ENCODE assay signal across 26 cellular contexts in the genomic region with DNA sequence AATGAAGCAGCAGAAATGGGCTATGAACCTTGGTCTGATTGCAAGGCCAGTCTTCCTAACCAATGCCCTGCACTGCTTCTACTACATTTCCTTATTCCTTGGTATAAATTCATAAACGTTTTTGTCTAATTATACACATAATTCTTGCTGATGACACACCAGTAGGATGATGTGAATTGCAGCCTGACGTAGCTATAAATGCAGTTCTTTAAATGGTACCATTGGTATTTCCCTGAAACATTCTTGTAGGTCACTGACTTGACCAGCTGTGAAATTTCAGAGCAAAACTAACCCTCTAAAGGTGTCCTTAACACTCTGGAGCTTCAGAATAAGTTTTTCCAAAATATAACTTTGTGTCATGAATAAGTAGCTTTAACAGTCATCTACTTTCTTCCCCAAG.
"Had no signal": no experiment of that assay in that cellular context is flagged by ENCODE, and none has a peak within 500 bp of the region (broad histone marks: within the 10 kb centered on the region; RNA-seq: fewer than 3 reads in every experiment).

No MANE protein-coding gene starts in this region.

- H3K27me3 ChIP-seq: ascending aorta, brain microvascular endothelial cell, colonic mucosa, esophagus squamous epithelium, gastroesophageal sphincter, heart right ventricle had no signal

- DNase-seq: activated CD4-positive, alpha-beta memory T cell treated with anti-CD3 and anti-CD28 coated beads for 36 hours; activated CD4-positive, alpha-beta T cell treated with anti-CD3 and anti-CD28 coated beads for 36 hours; activated CD4-positive, alpha-beta T cell treated with anti-CD3 and anti-CD28 coated beads, Interleukin-2, amount 10 ng/mL, durations not matched to agents 24 days and 14 days; activated CD4-positive, CD25-positive, alpha-beta regulatory T cell; activated CD4-positive, CD25-positive, alpha-beta regulatory T cell treated with anti-CD3 and anti-CD28 coated beads, Interleukin-2, amount 50 U/mL, for 72 hours; activated CD8-positive, alpha-beta memory T cell treated with anti-CD3 and anti-CD28 coated beads, Interleukin-2, amount 10 ng/mL, durations not matched to agents 7 days and 5 days; activated CD8-positive, alpha-beta memory T cell treated with anti-CD3 and anti-CD28 coated beads, Interleukin-2, amount 50 U/mL, for 48 hours; activated CD8-positive, alpha-beta T cell treated with anti-CD3 and anti-CD28 coated beads, Interleukin-2, amount 10 ng/mL, durations not matched to agents 7 days and 5 days; activated effector memory CD4-positive, alpha-beta T cell treated with anti-CD3 and anti-CD28 coated beads, Interleukin-2, amount 50 U/mL, for 16 hours; activated naive CD4-positive, alpha-beta T cell treated with anti-CD3 and anti-CD28 coated beads for 36 hours; activated naive CD8-positive, alpha-beta T cell treated with anti-CD3 and anti-CD28 coated beads for 36 hours; activated naive CD8-positive, alpha-beta T cell treated with anti-CD3 and anti-CD28 coated beads, Interleukin-2, amount 50 U/mL, for 24 hours; activated T-cell treated with anti-CD3 and anti-CD28 coated beads for 4 hours; activated T-cell treated with anti-CD3 and anti-CD28 coated beads, Interleukin-2, amount 50 U/mL, for 24 hours; brain microvascular endothelial cell; caudate nucleus; colonic mucosa; effector CD8-positive, alpha-beta T cell; esophagus squamous epithelium; foreskin melanocyte; heart right ventricle; T-helper 2 cell had no signal

- H3K4me3 ChIP-seq: ascending aorta, colonic mucosa, esophagus squamous epithelium, gastroesophageal sphincter, heart right ventricle had no signal

- H3K4me1 ChIP-seq: ascending aorta, colonic mucosa had no signal

- H3K27ac ChIP-seq: ascending aorta, brain microvascular endothelial cell, colonic mucosa, epithelial cell of prostate, esophagus squamous epithelium, gastroesophageal sphincter, heart right ventricle had no signal

- H3K9me3 ChIP-seq: ascending aorta, colonic mucosa, esophagus squamous epithelium, gastroesophageal sphincter, heart right ventricle had no signal

- H3K36me3 ChIP-seq: ascending aorta, brain microvascular endothelial cell, colonic mucosa, esophagus squamous epithelium, gastroesophageal sphincter, heart right ventricle had no signal

- ATAC-seq: activated CD4-positive, alpha-beta T cell treated with anti-CD3 and anti-CD28 coated beads for 36 hours; activated CD8-positive, alpha-beta memory T cell treated with anti-CD3 and anti-CD28 coated beads, Interleukin-2, amount 10 ng/mL, durations not matched to agents 7 days and 5 days; activated CD8-positive, alpha-beta T cell treated with anti-CD3 and anti-CD28 coated beads, Interleukin-2, amount 10 ng/mL, durations not matched to agents 7 days and 5 days; activated naive CD8-positive, alpha-beta T cell treated with anti-CD3 and anti-CD28 coated beads, Interleukin-2, amount 50 U/mL, for 24 hours; activated T-helper 17 cell treated with anti-CD3 and anti-CD28 coated beads, Interleukin-2, amount 50 U/mL, for 72 hours; gastroesophageal sphincter; heart right ventricle had no signal
